Comparison of ENCODE assay signal across 9 cellular contexts in genomic region chr11:1652778-1653540, GRCh38. TPM values are rescaled to one million over a fixed set of nuclear protein-coding genes. Genes with fewer than 3 reads are reported as not detected.
DNase-seq lines count a peak whose midpoint lies in the region; ATAC-seq and TF ChIP-seq lines count a peak whose summit lies in the region.
"Had no signal": no experiment of that assay in that cellular context is flagged by ENCODE, and none has a peak within 500 bp of the region (broad histone marks: within the 10 kb centered on the region; RNA-seq: fewer than 3 reads in every experiment).

No MANE protein-coding gene starts in this region.

- no peaks in the 10 kb centered on the region for H3K9me3 ChIP-seq in lower lobe of right lung

- H3K27ac ChIP-seq in lower lobe of right lung: no peak overlapping the region

- peak; percentile 3 to 33 for DNase-seq in NCI-H187 (lab: John Stamatoyannopoulos, UW)
- DNase-seq in NCI-H187 treated with DMSO at 0.1 percent for 48 hours (lab: John Stamatoyannopoulos, UW): no peak
- peak; percentile 67 for DNase-seq in NCI-H1105 (lab: John Stamatoyannopoulos, UW)
- peak; percentile 69 to 71 for DNase-seq in activated CD4-positive, alpha-beta T cell treated with anti-CD3 and anti-CD28 coated beads, Interleukin-2, amount 50 U/mL, for 4 hours
- peak; percentile 69 for DNase-seq in dermis blood vessel endothelial cell
- peak; percentile 87 for DNase-seq in lower lobe of right lung
- DNase-seq in stimulated activated CD8-positive, alpha-beta memory T cell treated with anti-CD3 and anti-CD28 coated beads, Interleukin-12 subunit alpha, Interleukin-12 subunit beta, amount 100 ng/mL, for 4 hours (ENCODE audit: low read depth): peak; percentile 56

- ATAC-seq in lower lobe of right lung (peak; percentile 89 to 90), HG03565 (IDR thresholded peaks at IDR 0.05; ENCODE audit: unreplicated experiment) (no peak)

- H3K4me1 ChIP-seq in lower lobe of right lung: peaks cover 7% of the 10 kb centered on the region

- H3K36me3 ChIP-seq in lower lobe of right lung: no peaks in the 10 kb centered on the region

- H3K4me3 ChIP-seq in lower lobe of right lung: no peak overlapping the region

- peaks cover 31% of the 10 kb centered on the region for H3K27me3 ChIP-seq in lower lobe of right lung (ENCODE audit: low read depth)

- intact Hi-C loops in lower lobe of right lung (cut with DNase I): no loop called here

- peak; percentile 99 for TF ChIP-seq CTCF in lower lobe of right lung (IDR thresholded peaks at IDR 0.05)

RNA-seq across cellular contexts. Expression of gene KRTAP5-5, which starts 23.4 kb away (rescaled TPM):
- not detected in 2 replicates for total RNA-seq in dermis blood vessel endothelial cell
- not detected for total RNA-seq in lower lobe of right lung
- total RNA-seq: pulmonary artery endothelial cell had no signal

RNA-seq across cellular contexts. Expression of gene KRTAP5-4, which starts 31.0 kb away (rescaled TPM):
- total RNA-seq in dermis blood vessel endothelial cell (not detected in 2 replicates), lower lobe of right lung (not detected)
- total RNA-seq: pulmonary artery endothelial cell had no signal

RNA-seq across cellular contexts. Expression of gene KRTAP5-6, which starts 44.0 kb away (rescaled TPM):
- total RNA-seq in dermis blood vessel endothelial cell: 0.28 TPM in 1 of 2 replicates, not detected in the other
- total RNA-seq in lower lobe of right lung: not detected
- total RNA-seq: pulmonary artery endothelial cell had no signal

RNA-seq across cellular contexts. Expression of gene KRTAP5-3, which starts 44.7 kb away (rescaled TPM):
- total RNA-seq in dermis blood vessel endothelial cell: not detected in 2 replicates
- not detected for total RNA-seq in lower lobe of right lung
- total RNA-seq: pulmonary artery endothelial cell had no signal

RNA-seq across cellular contexts. Expression of gene KRTAP5-2, which starts 54.9 kb away (rescaled TPM):
- total RNA-seq in dermis blood vessel endothelial cell (not detected in 2 replicates), lower lobe of right lung (not detected)
- total RNA-seq: pulmonary artery endothelial cell had no signal
